22 cellular contexts compared by ENCODE assay signal in genomic region chr2:242046184-242046826, GRCh38.
A peak's percentile ranks its signal among the peaks of the same experiment; 100 is the strongest.
DNase-seq lines count a peak whose midpoint lies in the region; ATAC-seq and TF ChIP-seq lines count a peak whose summit lies in the region.
"Had no signal": no experiment of that assay in that cellular context is flagged by ENCODE, and none has a peak within 500 bp of the region (broad histone marks: within the 10 kb centered on the region; RNA-seq: fewer than 3 reads in every experiment).

No MANE protein-coding gene starts in this region.

- no peaks in the 10 kb centered on the region for H3K4me1 Mint-ChIP-seq in activated CD4-positive, alpha-beta T cell treated with anti-CD3 and anti-CD28 coated beads for 36 hours
- H3K4me1 Mint-ChIP-seq: activated B cell treated with CpG ODN at 0.5 μM for 24 hours; central memory CD8-positive, alpha-beta T cell had no signal

- H3K23ac ChIP-seq in neuronal stem cell (ENCODE audit: low read depth, low read length, poor library complexity): no peak overlapping the region

- peak overlapping the region; percentile 54 for H3K4me3 Mint-ChIP-seq in activated CD4-positive, alpha-beta T cell treated with anti-CD3 and anti-CD28 coated beads for 36 hours
- H3K4me3 Mint-ChIP-seq: activated B cell treated with CpG ODN at 0.5 μM for 24 hours; central memory CD8-positive, alpha-beta T cell had no signal

- H3K9me3 ChIP-seq in adipocyte (ENCODE audit: control insufficient read depth, low read length) (peaks cover 10% of the 10 kb centered on the region), neuronal stem cell (replicated peaks in 1 of 2; ENCODE audit: control insufficient read depth in 2 of 2, insufficient read depth in 1 of 2, low read depth in 1 of 2, low read length in 2 of 2) (peaks cover 0 to 4% of the 10 kb centered on the region in 2 donors), esophagus squamous epithelium (no peaks in the 10 kb centered on the region)
- H3K9me3 ChIP-seq: A549, ovary had no signal

- H3K36me3 ChIP-seq in adipocyte (ENCODE audit: control insufficient read depth, insufficient read depth, low read length, severe bottlenecking) (no peaks in the 10 kb centered on the region), neuronal stem cell (replicated peaks in 1 of 2; ENCODE audit: control insufficient read depth in 2 of 2, insufficient read depth in 2 of 2, low read length in 2 of 2) (no peaks in the 10 kb centered on the region), esophagus squamous epithelium (no peaks in the 10 kb centered on the region)
- H3K36me3 ChIP-seq: ovary, SJSA1 had no signal

- H2BK5ac ChIP-seq in neuronal stem cell (ENCODE audit: low read length): no peak overlapping the region

- H3K4ac ChIP-seq in neuronal stem cell (ENCODE audit: low read length): no peak overlapping the region

- no peak for ATAC-seq in activated CD4-positive, alpha-beta T cell treated with anti-CD3 and anti-CD28 coated beads for 36 hours
- no peak for ATAC-seq in GM21447 (IDR thresholded peaks at IDR 0.05; ENCODE audit: unreplicated experiment)
- ATAC-seq: A549, Panc1, right cardiac atrium had no signal

- H3K4me2 ChIP-seq in neuronal stem cell (ENCODE audit: insufficient read depth, low read length, poor library complexity, severe bottlenecking): peak overlapping the region; percentile 11
- H3K4me2 ChIP-seq: A549 had no signal

- POLR2A ChIA-PET in activated CD4-positive, alpha-beta T cell treated with anti-CD3 and anti-CD28 coated beads for 36 hours (lab: Charles Lee): no interaction called here

- no CpG with 5 or more reads among the region's 39 CpGs for WGBS in neuronal stem cell (ENCODE audit: extremely low coverage in 2 of 2, insufficient read length in 2 of 2, insufficient replicate concordance in 1 of 2), 2 donors
- 72 to 83% methylated on average over 15 to 20 of the region's 39 CpGs for WGBS in esophagus squamous epithelium, 2 donors

- no peak overlapping the region for H2BK15ac ChIP-seq in neuronal stem cell (ENCODE audit: low read length)

- TF ChIP-seq POLR2A in esophagus squamous epithelium (IDR thresholded peaks at IDR 0.05): no peak

- no peak overlapping the region for H3K27ac Mint-ChIP-seq in activated CD4-positive, alpha-beta T cell treated with anti-CD3 and anti-CD28 coated beads for 36 hours
- H3K27ac Mint-ChIP-seq: activated B cell treated with CpG ODN at 0.5 μM for 24 hours had no signal

- no peak overlapping the region for H2BK120ac ChIP-seq in neuronal stem cell (ENCODE audit: low read depth, low read length)

- no peak for TF ChIP-seq CTCF in esophagus squamous epithelium (IDR thresholded peaks at IDR 0.05)

- H3K9me3 Mint-ChIP-seq in activated CD4-positive, alpha-beta T cell treated with anti-CD3 and anti-CD28 coated beads for 36 hours (ENCODE audit: low read depth): no peaks in the 10 kb centered on the region
- H3K9me3 Mint-ChIP-seq: central memory CD8-positive, alpha-beta T cell had no signal

- no peak overlapping the region for H2AFZ ChIP-seq in neuronal stem cell (ENCODE audit: low read length)

- H3K27ac ChIP-seq in neuronal stem cell (replicated peaks; ENCODE audit: low read length) (no peak overlapping the region), esophagus squamous epithelium (no peak overlapping the region)
- H3K27ac ChIP-seq: A549, ovary, SJSA1 had no signal

- peaks cover 35% of the 10 kb centered on the region for H3K27me3 Mint-ChIP-seq in activated CD4-positive, alpha-beta T cell treated with anti-CD3 and anti-CD28 coated beads for 36 hours

- no peaks in the 10 kb centered on the region for H3K4me1 ChIP-seq in adipocyte (ENCODE audit: control insufficient read depth, insufficient read depth, low read length)
- no peaks in the 10 kb centered on the region for H3K4me1 ChIP-seq in neuronal stem cell (ENCODE audit: control insufficient read depth in 2 of 2, insufficient read depth in 1 of 2, low read depth in 1 of 2, low read length in 2 of 2)
- H3K4me1 ChIP-seq in esophagus squamous epithelium: no peaks in the 10 kb centered on the region
- H3K4me1 ChIP-seq: A549, SJSA1 had no signal

- H3K14ac ChIP-seq in neuronal stem cell (ENCODE audit: low read length): no peak overlapping the region

- peak overlapping the region; percentile 44 for H3K4me3 ChIP-seq in adipocyte (ENCODE audit: low read length)
- H3K4me3 ChIP-seq in neuronal stem cell (ENCODE audit: low read length in 2 of 2): no peak overlapping the region
- H3K4me3 ChIP-seq in esophagus squamous epithelium: no peak overlapping the region
- H3K4me3 ChIP-seq: A549, ovary, SJSA1 had no signal

- no peak overlapping the region for H4K8ac ChIP-seq in neuronal stem cell (ENCODE audit: low read depth, low read length)

- DNase-seq in activated CD4-positive, alpha-beta T cell treated with anti-CD3 and anti-CD28 coated beads for 36 hours: no peak
- no peak for DNase-seq in activated CD4-positive, alpha-beta T cell treated with anti-CD3 and anti-CD28 coated beads, Interleukin-2, amount 50 U/mL, for 1 hour
- DNase-seq in adipocyte (ENCODE audit: low read depth) (peak; percentile 27), iPS-NIHi11 (ENCODE audit: low spot score) (peak; percentile 51), neuronal stem cell (ENCODE audit: low spot score) (no peak), NCI-H2081 treated with DMSO at 0.1 percent for 48 hours (lab: John Stamatoyannopoulos, UW) (no peak), esophagus squamous epithelium (lab: John Stamatoyannopoulos, UW) (no peak)
- DNase-seq: activated B cell treated with CpG ODN at 0.5 μM for 24 hours; activated CD8-positive, alpha-beta memory T cell treated with anti-CD3 and anti-CD28 coated beads for 24 hours; activated naive CD4-positive, alpha-beta T cell treated with anti-CD3 and anti-CD28 coated beads, Interleukin-2, amount 50 U/mL, for 16 hours; activated T-cell treated with anti-CD3 and anti-CD28 coated beads, Interleukin-2, amount 50 U/mL, for 48 hours; anterior cingulate cortex; NCI-H1417 treated with DMSO at 0.1 percent for 48 hours; NCI-H510A treated with DMSO at 0.1 percent for 48 hours; ovary; right cardiac atrium; trophoblast cell had no signal

- no peak overlapping the region for H2BK12ac ChIP-seq in neuronal stem cell (ENCODE audit: low read length)

- intact Hi-C loops in activated CD4-positive, alpha-beta T cell treated with anti-CD3 and anti-CD28 coated beads for 36 hours (cut with DNase I, micrococcal nuclease): no loop called here
- intact Hi-C loops in esophagus squamous epithelium (cut with DNase I): no loop called here

- no peak overlapping the region for H4K91ac ChIP-seq in neuronal stem cell (ENCODE audit: low read depth, low read length, poor library complexity)

- H3K27me3 ChIP-seq in adipocyte (replicated peaks; ENCODE audit: control insufficient read depth, insufficient read depth, low read length): peaks cover 63% of the 10 kb centered on the region
- peaks cover 0 to 21% (median 6%) of the 10 kb centered on the region in 3 experiments for H3K27me3 ChIP-seq in neuronal stem cell (ENCODE audit: control insufficient read depth in 3 of 3, insufficient read depth in 3 of 3, low read depth in 1 of 3, low read length in 3 of 3)
- H3K27me3 ChIP-seq in esophagus squamous epithelium: peaks cover 0 to 72% (median 7%) of the 10 kb centered on the region in 4 donors
- H3K27me3 ChIP-seq: ovary had no signal

- no peak overlapping the region for H2AK5ac ChIP-seq in neuronal stem cell (ENCODE audit: low read depth, low read length)

- CTCF ChIA-PET in activated CD4-positive, alpha-beta T cell treated with anti-CD3 and anti-CD28 coated beads for 36 hours (lab: Charles Lee): no interaction called here

- no peaks in the 10 kb centered on the region for H3K36me3 Mint-ChIP-seq in activated CD4-positive, alpha-beta T cell treated with anti-CD3 and anti-CD28 coated beads for 36 hours (ENCODE audit: low read depth)

- no peak overlapping the region for H3K18ac ChIP-seq in neuronal stem cell (ENCODE audit: low read length)

- H3K9ac ChIP-seq in adipocyte (ENCODE audit: low read length) (no peak overlapping the region), neuronal stem cell (ENCODE audit: low read depth, low read length, poor library complexity) (no peak overlapping the region)

- H3K79me1 ChIP-seq in neuronal stem cell (ENCODE audit: low read depth, low read length): no peaks in the 10 kb centered on the region

Comparison
In these comparisons a context has a peak if more than half of its experiments do, and no peak if none do; other contexts are left out.
1. DNase-seq: peak in adipocyte (single experiment) and iPS-NIHi11 (single experiment); none in activated CD4-positive, alpha-beta T cell treated with anti-CD3 and anti-CD28 coated beads for 36 hours (single experiment), activated CD4-positive, alpha-beta T cell treated with anti-CD3 and anti-CD28 coated beads, Interleukin-2, amount 50 U/mL, for 1 hour (single experiment), neuronal stem cell (single experiment), NCI-H2081 treated with DMSO at 0.1 percent for 48 hours (single experiment) and esophagus squamous epithelium (single experiment).